In genomic region chr7:158093156-158093796, GRCh38 we compare ENCODE assay signal across 19 cellular contexts.
DNase-seq lines count a peak whose midpoint lies in the region; ATAC-seq and TF ChIP-seq lines count a peak whose summit lies in the region.
"Had no signal": no experiment of that assay in that cellular context is flagged by ENCODE, and none has a peak within 500 bp of the region (broad histone marks: within the 10 kb centered on the region; RNA-seq: fewer than 3 reads in every experiment).

No MANE protein-coding gene starts in this region.

- intact Hi-C loops in Right ventricle myocardium superior (cut with DNase I) (no loop called here), left ventricle myocardium superior (cut with micrococcal nuclease) (no loop called here), lower lobe of right lung (cut with DNase I) (no loop called here)

- H3F3A ChIP-seq in smooth muscle cell (ENCODE audit: low read depth): no peaks in the 10 kb centered on the region

- no peak for TF ChIP-seq CTCF in lower lobe of right lung (IDR thresholded peaks at IDR 0.05)
- TF ChIP-seq CTCF in smooth muscle cell (IDR thresholded peaks at IDR 0.05; ENCODE audit: borderline replicate concordance, insufficient read depth, poor library complexity, severe bottlenecking): no peak

- ATAC-seq in Right ventricle myocardium superior (ENCODE audit: poor library complexity) (no peak), left ventricle myocardium superior (no peak), lower lobe of right lung (no peak), HG02870 (IDR thresholded peaks at IDR 0.05; ENCODE audit: unreplicated experiment) (no peak), GM21367 (IDR thresholded peaks at IDR 0.05; ENCODE audit: unreplicated experiment) (no peak)

- no peaks in the 10 kb centered on the region for H3K4me1 ChIP-seq in lower lobe of right lung
- no peaks in the 10 kb centered on the region for H3K4me1 ChIP-seq in smooth muscle cell (ENCODE audit: low read depth)
- H3K4me1 ChIP-seq: BLaER1, SJSA1 had no signal

- H3K4me2 ChIP-seq in smooth muscle cell: no peak overlapping the region
- H3K4me2 ChIP-seq: BLaER1 had no signal

- WGBS in smooth muscle cell (ENCODE audit: low lambda C conversion rate): 68% methylated on average over 19 of the region's 20 CpGs

- H4K20me1 ChIP-seq in smooth muscle cell (ENCODE audit: low read depth): no peaks in the 10 kb centered on the region
- H4K20me1 ChIP-seq: BLaER1 had no signal

- H3K79me2 ChIP-seq in smooth muscle cell (ENCODE audit: low read depth): no peaks in the 10 kb centered on the region

- H3K9me3 ChIP-seq in lower lobe of right lung (no peaks in the 10 kb centered on the region), smooth muscle cell (replicated peaks; ENCODE audit: low read depth) (no peaks in the 10 kb centered on the region)

- peak; percentile 19 for DNase-seq in Right ventricle myocardium superior
- no peak for DNase-seq in left ventricle myocardium superior
- peak; percentile 17 for DNase-seq in lower lobe of right lung
- DNase-seq in smooth muscle cell (lab: John Stamatoyannopoulos, UW; ENCODE audit: unreplicated experiment): no peak
- no peak for DNase-seq in activated CD8-positive, alpha-beta memory T cell treated with anti-CD3 and anti-CD28 coated beads for 24 hours
- no peak for DNase-seq in NCI-H748 treated with DMSO at 0.1 percent for 48 hours (lab: John Stamatoyannopoulos, UW)
- DNase-seq: ACHN; CD4-positive, alpha-beta memory T cell; GDM1; Karpas-422; NCI-H1694 treated with DMSO at 0.1 percent for 48 hours; NCI-H446; NCI-H526; OCI-M1 had no signal

- H3K9ac ChIP-seq in smooth muscle cell (ENCODE audit: low read depth): no peak overlapping the region
- H3K9ac ChIP-seq: BLaER1 had no signal

- no peaks in the 10 kb centered on the region for H3K27me3 ChIP-seq in lower lobe of right lung (ENCODE audit: low read depth)
- no peaks in the 10 kb centered on the region for H3K27me3 ChIP-seq in smooth muscle cell (ENCODE audit: low read depth)
- H3K27me3 ChIP-seq: BLaER1, SJSA1 had no signal

- H3K27ac ChIP-seq in lower lobe of right lung (no peak overlapping the region), smooth muscle cell (ENCODE audit: low read depth) (peak overlapping the region; percentile 59)
- H3K27ac ChIP-seq: 22Rv1, BLaER1, SJSA1 had no signal

- H2AFZ ChIP-seq in smooth muscle cell (ENCODE audit: low read depth): no peak overlapping the region

- H3K4me3 ChIP-seq in lower lobe of right lung: no peak overlapping the region
- no peak overlapping the region for H3K4me3 ChIP-seq in smooth muscle cell
- H3K4me3 ChIP-seq: BLaER1, SJSA1 had no signal

- H3K36me3 ChIP-seq in lower lobe of right lung (no peaks in the 10 kb centered on the region), smooth muscle cell (ENCODE audit: low read depth) (no peaks in the 10 kb centered on the region)
- H3K36me3 ChIP-seq: BLaER1, SJSA1 had no signal

Comparison
In these comparisons a context has a peak if more than half of its experiments do, and no peak if none do; other contexts are left out.
1. DNase-seq: peak in Right ventricle myocardium superior (single experiment) and lower lobe of right lung (single experiment); none in left ventricle myocardium superior (single experiment), smooth muscle cell (single experiment), activated CD8-positive, alpha-beta memory T cell treated with anti-CD3 and anti-CD28 coated beads for 24 hours (single experiment) and NCI-H748 treated with DMSO at 0.1 percent for 48 hours (single experiment).